In the genomic region with DNA sequence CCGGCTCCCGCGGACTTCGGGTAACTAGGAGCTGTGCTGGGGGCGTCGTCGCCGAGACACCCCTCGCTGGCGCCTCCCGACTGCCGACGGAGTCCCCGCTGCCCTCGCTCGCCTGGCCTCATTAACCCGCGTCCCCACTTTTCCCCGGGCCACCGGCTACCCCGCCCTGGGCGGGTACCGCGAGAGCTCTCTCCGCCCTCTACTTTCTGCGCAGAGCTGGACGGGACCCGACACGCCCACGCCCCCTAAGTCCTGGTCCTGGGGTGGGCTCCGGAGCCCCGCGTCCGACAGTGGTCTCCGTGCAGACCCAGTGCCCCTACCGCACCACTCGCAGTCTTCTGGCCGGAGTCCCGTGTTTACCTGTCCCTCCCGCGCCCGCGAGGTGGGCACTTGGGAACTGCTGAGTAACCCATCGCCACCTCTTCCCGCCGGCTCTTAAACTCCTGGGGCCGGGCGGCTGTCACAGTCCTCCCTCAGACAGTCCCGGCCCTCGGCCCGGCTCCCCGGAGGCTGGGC, we compare ENCODE assay signal across 1 cellular context.
A peak's percentile ranks its signal among the peaks of the same experiment; 100 is the strongest.
TF ChIP-seq lines count a peak whose summit lies in the region.

No MANE protein-coding gene starts in this region.

TF ChIP-seq in HCT116, 20 proteins besides CTCF, POLR2A, EP300 and RAD21:
- TF ChIP-seq SIN3A (IDR thresholded peaks at IDR 0.05; ENCODE audit: low read depth), result 0 out of 2 replicates have a peak, but pooled peaks have one; percentile 36
- TF ChIP-seq, protein P1, sequence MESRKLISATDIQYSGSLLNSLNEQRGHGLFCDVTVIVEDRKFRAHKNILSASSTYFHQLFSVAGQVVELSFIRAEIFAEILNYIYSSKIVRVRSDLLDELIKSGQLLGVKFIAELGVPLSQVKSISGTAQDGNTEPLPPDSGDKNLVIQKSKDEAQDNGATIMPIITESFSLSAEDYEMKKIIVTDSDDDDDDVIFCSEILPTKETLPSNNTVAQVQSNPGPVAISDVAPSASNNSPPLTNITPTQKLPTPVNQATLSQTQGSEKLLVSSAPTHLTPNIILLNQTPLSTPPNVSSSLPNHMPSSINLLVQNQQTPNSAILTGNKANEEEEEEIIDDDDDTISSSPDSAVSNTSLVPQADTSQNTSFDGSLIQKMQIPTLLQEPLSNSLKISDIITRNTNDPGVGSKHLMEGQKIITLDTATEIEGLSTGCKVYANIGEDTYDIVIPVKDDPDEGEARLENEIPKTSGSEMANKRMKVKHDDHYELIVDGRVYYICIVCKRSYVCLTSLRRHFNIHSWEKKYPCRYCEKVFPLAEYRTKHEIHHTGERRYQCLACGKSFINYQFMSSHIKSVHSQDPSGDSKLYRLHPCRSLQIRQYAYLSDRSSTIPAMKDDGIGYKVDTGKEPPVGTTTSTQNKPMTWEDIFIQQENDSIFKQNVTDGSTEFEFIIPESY (IDR thresholded peaks at IDR 0.05; ENCODE audit: extremely low read depth, insufficient replicate concordance, low read length), result peak; percentile 69
- TF ChIP-seq EGR1 (IDR thresholded peaks at IDR 0.05; ENCODE audit: low read depth), result peak; percentile 83
- TF ChIP-seq ELF1 (IDR thresholded peaks at IDR 0.05; ENCODE audit: borderline replicate concordance, low read depth), result no peak
